Comparison of ENCODE assay signal across 29 cellular contexts in the genomic region with DNA sequence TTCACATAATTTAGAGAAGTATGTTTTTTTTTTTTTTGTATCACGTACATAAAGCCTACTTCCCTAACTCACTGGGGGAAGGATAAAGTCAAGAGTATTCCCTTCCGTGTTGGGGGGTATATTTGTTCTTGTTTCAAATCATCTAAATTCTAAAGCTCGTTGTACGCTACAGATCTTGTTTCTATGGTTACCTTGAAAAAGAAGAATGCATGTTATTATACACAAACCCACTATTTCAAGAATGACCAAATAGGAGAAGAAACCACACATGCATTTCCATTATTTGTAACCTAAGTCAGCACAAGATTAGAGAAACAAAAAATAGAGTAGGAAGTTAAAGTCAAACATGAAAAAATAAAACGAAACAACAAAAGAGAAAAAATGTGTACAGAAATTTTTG.
"Had no signal": no experiment of that assay in that cellular context is flagged by ENCODE, and none has a peak within 500 bp of the region (broad histone marks: within the 10 kb centered on the region; RNA-seq: fewer than 3 reads in every experiment).

No MANE protein-coding gene starts in this region.

- H3K4me1 Mint-ChIP-seq: mesothelial cell of epicardium; naive B cell; stimulated activated naive CD8-positive, alpha-beta T cell treated with anti-CD3 and anti-CD28 coated beads, Interleukin-15, amount 100 ng/mL, for 72 hours had no signal

- H3K4me1 ChIP-seq: esophagus squamous epithelium, left lung, prostate gland, right atrium auricular region, vagina had no signal

- H3K4me3 Mint-ChIP-seq: effector memory CD8-positive, alpha-beta T cell; mesothelial cell of epicardium; naive B cell; natural killer cell treated with Interleukin-12 subunit alpha and Interleukin-12 subunit beta and Interleukin-15 and Interleukin-18, amount 100 ng/mL, for 72 hours; neural crest cell; stimulated activated naive CD8-positive, alpha-beta T cell treated with anti-CD3 and anti-CD28 coated beads, Interleukin-15, amount 100 ng/mL, for 72 hours had no signal

- H3K36me3 Mint-ChIP-seq: mesothelial cell of epicardium; naive B cell; natural killer cell treated with Interleukin-12 subunit alpha and Interleukin-12 subunit beta and Interleukin-15 and Interleukin-18, amount 100 ng/mL, for 72 hours had no signal

- H3K27me3 Mint-ChIP-seq: effector memory CD8-positive, alpha-beta T cell; naive B cell; natural killer cell treated with Interleukin-12 subunit alpha and Interleukin-12 subunit beta and Interleukin-15 and Interleukin-18, amount 100 ng/mL, for 72 hours; stimulated activated naive CD8-positive, alpha-beta T cell treated with anti-CD3 and anti-CD28 coated beads, Interleukin-15, amount 100 ng/mL, for 72 hours had no signal

- ATAC-seq: effector memory CD8-positive, alpha-beta T cell; heart right ventricle; left cardiac atrium; left lung; mucosa of descending colon; natural killer cell treated with Interleukin-12 subunit alpha and Interleukin-12 subunit beta and Interleukin-15 and Interleukin-18, amount 100 ng/mL, for 72 hours; sciatic nerve; stimulated activated naive CD8-positive, alpha-beta T cell treated with anti-CD3 and anti-CD28 coated beads, Interleukin-15, amount 100 ng/mL, for 72 hours had no signal

- H3K36me3 ChIP-seq: esophagus squamous epithelium, heart right ventricle, left lung, prostate gland, right atrium auricular region, thyroid gland, vagina had no signal

- H3K4me2 ChIP-seq: smooth muscle cell had no signal

- H3K27me3 ChIP-seq: esophagus squamous epithelium, heart right ventricle, left lung, right atrium auricular region, thyroid gland, vagina had no signal

- H3K27ac ChIP-seq: esophagus squamous epithelium, heart right ventricle, left lung, prostate gland, right atrium auricular region, thyroid gland, vagina had no signal

- H3K4me3 ChIP-seq: esophagus squamous epithelium, heart right ventricle, left lung, mucosa of descending colon, prostate gland, right atrium auricular region, smooth muscle cell, thyroid gland, vagina had no signal

- DNase-seq: effector memory CD8-positive, alpha-beta T cell; erythroblast; esophagus squamous epithelium; foreskin melanocyte; glutamatergic neuron; heart right ventricle; hippocampal formation; left cardiac atrium; left lung; mesenchymal stem cell; mucosa of descending colon; naive B cell; nucleus accumbens; stimulated activated CD4-positive, alpha-beta T cell treated with anti-CD3 and anti-CD28 coated beads, Interleukin-12 subunit alpha, Interleukin-12 subunit beta, amount 100 ng/mL, for 4 hours; stimulated activated CD4-positive, alpha-beta T cell treated with anti-CD3 and anti-CD28 coated beads, Interleukin-1b, Interleukin-23, amount 100 ng/mL, for 48 hours; stimulated activated CD4-positive, alpha-beta T cell treated with anti-CD3 and anti-CD28 coated beads, Interleukin-4, amount 100 ng/mL, for 1 hour; stimulated activated CD8-positive, alpha-beta memory T cell treated with anti-CD3 and anti-CD28 coated beads, Interleukin-4, amount 100 ng/mL, for 48 hours; stimulated activated naive CD4-positive, alpha-beta T cell; stimulated activated naive CD8-positive, alpha-beta T cell treated with anti-CD3 and anti-CD28 coated beads, Interleukin-15, amount 100 ng/mL, for 72 hours; thyroid gland; trophoblast cell had no signal

- H3K9me3 ChIP-seq: esophagus squamous epithelium, heart right ventricle, left lung, mucosa of descending colon, prostate gland, right atrium auricular region, thyroid gland, vagina had no signal

- H3K27ac Mint-ChIP-seq: effector memory CD8-positive, alpha-beta T cell; mesothelial cell of epicardium; naive B cell; natural killer cell treated with Interleukin-12 subunit alpha and Interleukin-12 subunit beta and Interleukin-15 and Interleukin-18, amount 100 ng/mL, for 72 hours; stimulated activated naive CD8-positive, alpha-beta T cell treated with anti-CD3 and anti-CD28 coated beads, Interleukin-15, amount 100 ng/mL, for 72 hours had no signal
